ENCODE assay signal across 1 cellular context in the genomic region with DNA sequence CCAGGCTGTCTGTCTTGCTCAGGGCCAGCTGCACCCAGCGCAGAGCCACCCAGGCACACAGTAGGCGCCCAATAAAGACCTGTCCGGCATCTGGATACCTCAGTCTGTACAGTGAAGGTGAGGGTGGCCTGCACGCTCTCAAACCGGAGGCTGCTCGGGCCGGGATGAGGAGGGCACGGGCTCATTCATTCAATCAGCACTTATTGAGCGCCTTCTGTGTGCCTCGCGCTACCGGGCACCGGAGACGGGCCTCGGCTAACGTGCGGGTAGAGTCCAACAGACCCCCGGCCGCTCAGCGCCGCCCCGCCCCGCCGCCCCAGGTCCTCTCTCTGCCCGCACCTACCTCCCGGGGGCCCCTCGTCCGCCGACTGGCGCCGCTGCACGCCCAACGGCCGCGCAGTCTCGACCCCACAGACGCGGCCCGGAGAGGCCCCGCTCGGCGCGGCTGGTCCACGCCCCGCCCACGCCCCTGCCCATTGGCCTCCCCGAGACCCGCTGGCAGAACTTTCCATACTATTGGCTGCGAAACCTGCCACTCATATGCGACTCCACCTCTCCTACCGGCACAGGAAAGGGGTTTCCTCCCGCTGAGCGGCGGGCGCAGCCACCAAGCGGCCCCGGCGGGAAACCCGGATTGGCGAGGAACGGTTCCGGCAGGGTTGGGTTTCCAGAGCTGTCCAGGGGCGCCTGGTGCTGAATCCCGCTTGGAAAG.
A peak's percentile ranks its signal among the peaks of the same experiment; 100 is the strongest.
TF ChIP-seq lines count a peak whose summit lies in the region.

A gene with protein sequence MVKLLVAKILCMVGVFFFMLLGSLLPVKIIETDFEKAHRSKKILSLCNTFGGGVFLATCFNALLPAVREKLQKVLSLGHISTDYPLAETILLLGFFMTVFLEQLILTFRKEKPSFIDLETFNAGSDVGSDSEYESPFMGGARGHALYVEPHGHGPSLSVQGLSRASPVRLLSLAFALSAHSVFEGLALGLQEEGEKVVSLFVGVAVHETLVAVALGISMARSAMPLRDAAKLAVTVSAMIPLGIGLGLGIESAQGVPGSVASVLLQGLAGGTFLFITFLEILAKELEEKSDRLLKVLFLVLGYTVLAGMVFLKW (minus strand): TSS at position 416 of the 712 bp plus-strand sequence. CDS start 2,760 bp downstream, outside the sequence.

TF ChIP-seq in K562, 482 proteins besides CTCF, POLR2A, EP300 and RAD21 (continued from another document):
- TF ChIP-seq GATAD2A (IDR thresholded peaks at IDR 0.05) (no peak), MYNN (IDR thresholded peaks at IDR 0.05) (peak; percentile 67; the same call in 1 of the 2 replicates), MYNN (CRISPR knock-in tag; IDR thresholded peaks at IDR 0.05) (no peak), CEBPB (tag; IDR thresholded peaks at IDR 0.05) (no peak), KLF16 (IDR thresholded peaks at IDR 0.05) (no peak), RHOXF2B (CRISPR knock-in tag; conservative IDR thresholded peaks at IDR 0.05) (no peak), DLX4 (CRISPR knock-in tag; IDR thresholded peaks at IDR 0.05) (no peak), COPS2 (conservative IDR thresholded peaks at IDR 0.05) (no peak), ZNF77 (CRISPR knock-in tag; IDR thresholded peaks at IDR 0.05) (no peak), ZBTB1 (CRISPR knock-in tag; IDR thresholded peaks at IDR 0.05; ENCODE audit: borderline replicate concordance, low read depth) (peak; percentile 85), ZNF444 (CRISPR knock-in tag; IDR thresholded peaks at IDR 0.05) (no peak), E2F4 (CRISPR knock-in tag; IDR thresholded peaks at IDR 0.05; ENCODE audit: low read depth) (0 out of 2 replicates have a peak, but pooled peaks have one; percentile 71), RBBP5 (IDR thresholded peaks at IDR 0.05; ENCODE audit: borderline replicate concordance, insufficient read depth, low read length, poor library complexity, severe bottlenecking) (peak; percentile 73), ZBTB34 (CRISPR knock-in tag; IDR thresholded peaks at IDR 0.05) (no peak), MLLT1 (IDR thresholded peaks at IDR 0.05) (peak; percentile 36 to 56; a peak in 1 of 4 replicates), EHMT2 (IDR thresholded peaks at IDR 0.05) (peak; percentile 100)
- TF ChIP-seq, protein P1, sequence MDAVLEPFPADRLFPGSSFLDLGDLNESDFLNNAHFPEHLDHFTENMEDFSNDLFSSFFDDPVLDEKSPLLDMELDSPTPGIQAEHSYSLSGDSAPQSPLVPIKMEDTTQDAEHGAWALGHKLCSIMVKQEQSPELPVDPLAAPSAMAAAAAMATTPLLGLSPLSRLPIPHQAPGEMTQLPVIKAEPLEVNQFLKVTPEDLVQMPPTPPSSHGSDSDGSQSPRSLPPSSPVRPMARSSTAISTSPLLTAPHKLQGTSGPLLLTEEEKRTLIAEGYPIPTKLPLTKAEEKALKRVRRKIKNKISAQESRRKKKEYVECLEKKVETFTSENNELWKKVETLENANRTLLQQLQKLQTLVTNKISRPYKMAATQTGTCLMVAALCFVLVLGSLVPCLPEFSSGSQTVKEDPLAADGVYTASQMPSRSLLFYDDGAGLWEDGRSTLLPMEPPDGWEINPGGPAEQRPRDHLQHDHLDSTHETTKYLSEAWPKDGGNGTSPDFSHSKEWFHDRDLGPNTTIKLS (IDR thresholded peaks at IDR 0.05; ENCODE audit: borderline replicate concordance, low read depth), result no peak
- TF ChIP-seq, protein P2, sequence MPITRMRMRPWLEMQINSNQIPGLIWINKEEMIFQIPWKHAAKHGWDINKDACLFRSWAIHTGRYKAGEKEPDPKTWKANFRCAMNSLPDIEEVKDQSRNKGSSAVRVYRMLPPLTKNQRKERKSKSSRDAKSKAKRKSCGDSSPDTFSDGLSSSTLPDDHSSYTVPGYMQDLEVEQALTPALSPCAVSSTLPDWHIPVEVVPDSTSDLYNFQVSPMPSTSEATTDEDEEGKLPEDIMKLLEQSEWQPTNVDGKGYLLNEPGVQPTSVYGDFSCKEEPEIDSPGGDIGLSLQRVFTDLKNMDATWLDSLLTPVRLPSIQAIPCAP (CRISPR knock-in tag; IDR thresholded peaks at IDR 0.05; ENCODE audit: borderline replicate concordance), result peak; percentile 89; the same call in 1 of the 2 replicates
